30 cellular contexts compared by ENCODE assay signal in the genomic region with DNA sequence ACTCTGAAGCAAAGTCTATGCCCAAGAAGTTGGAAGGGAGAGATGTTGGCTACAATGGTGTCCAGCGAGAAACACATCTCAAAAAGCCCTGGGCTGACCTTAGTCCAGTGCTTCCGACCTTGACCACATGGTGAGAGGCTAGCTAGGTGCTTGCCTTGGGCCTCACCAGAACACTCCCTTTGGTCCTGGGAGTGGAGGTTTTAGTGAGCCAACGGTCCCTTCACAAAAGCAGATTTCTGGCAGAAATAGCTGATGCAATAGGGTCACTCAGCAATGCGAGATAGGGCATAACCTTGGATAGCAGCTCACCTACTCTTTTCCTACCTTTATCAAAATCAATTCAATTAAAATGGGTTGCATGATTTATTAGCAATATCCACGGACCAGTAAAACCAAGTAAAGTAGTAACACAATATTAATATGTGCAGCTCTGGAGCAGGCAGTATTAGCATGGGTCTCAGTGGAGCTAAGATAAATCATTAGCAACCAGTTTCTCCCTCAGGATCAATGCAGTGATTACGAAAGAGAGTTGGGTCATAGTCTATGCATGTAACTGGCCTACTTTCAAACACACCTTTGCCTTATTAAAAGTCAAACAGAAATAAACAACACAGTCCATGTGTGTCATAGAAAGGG. TPM values are rescaled to one million over a fixed set of nuclear protein-coding genes. Genes with fewer than 3 reads are reported as not detected.
DNase-seq lines count a peak whose midpoint lies in the region; ATAC-seq, FAIRE-seq and TF ChIP-seq lines count a peak whose summit lies in the region.
"Had no signal": no experiment of that assay in that cellular context is flagged by ENCODE, and none has a peak within 500 bp of the region (broad histone marks: within the 10 kb centered on the region; RNA-seq: fewer than 3 reads in every experiment).

No MANE protein-coding gene starts in this region.

- no peak overlapping the region for H2BK12ac ChIP-seq in H1 (ENCODE audit: low read depth, low read length)

- H3K4me2 ChIP-seq in H1 (ENCODE audit: insufficient read depth in 1 of 2, low read depth in 2 of 2, low read length in 2 of 2) = no peak overlapping the region; a peak in 1 of 4 replicates

- DNase-seq in MCF 10A (ENCODE audit: unreplicated experiment) (peak; percentile 49), breast epithelium (ENCODE audit: low spot score in 2 of 2) (no peak), H1 (ENCODE audit: low read depth in 1 of 2, low spot score in 2 of 2) (no peak), GM19239 (ENCODE audit: insufficient read length, low spot score) (no peak), Peyer's patch (no peak), midbrain (lab: John Stamatoyannopoulos, UW) (no peak)
- DNase-seq: activated CD4-positive, alpha-beta T cell treated with anti-CD3 and anti-CD28 coated beads, Interleukin-2, amount 50 U/mL, for 4 hours; amygdala; caudate nucleus; DMS 273 treated with DMSO at 0.1 percent for 48 hours; H9; kidney; NCI-H1105; NCI-H1930; NCI-H345; NCI-H748 treated with DMSO at 0.1 percent for 48 hours; psoas muscle; RPMI8226; T-helper 1 cell had no signal

- no peak for TF ChIP-seq EP300 in H1 (IDR thresholded peaks at IDR 0.05; ENCODE audit: borderline replicate concordance in 1 of 2, low read depth in 2 of 2, low read length in 2 of 2)

- H3K9me3 Mint-ChIP-seq in MCF 10A (ENCODE audit: unreplicated experiment) = no peaks in the 10 kb centered on the region
- H3K9me3 Mint-ChIP-seq: activated naive CD4-positive, alpha-beta T cell treated with anti-CD3 and anti-CD28 coated beads, Interleukin-2, amount 50 U/mL, for 24 hours; stimulated activated naive CD8-positive, alpha-beta T cell treated with anti-CD3 and anti-CD28 coated beads, Interleukin-15, Interleukin-2, amounts not matched to agents 100 ng/mL and 50 ng/mL, for 24 hours had no signal

- no peak overlapping the region for H2AFZ ChIP-seq in H1 (ENCODE audit: low read length)

- no peak overlapping the region for H2BK5ac ChIP-seq in H1 (ENCODE audit: low read depth, low read length)

- no peak overlapping the region for H2BK120ac ChIP-seq in H1 (replicated peaks; ENCODE audit: low read depth, low read length)

- H3K4me1 Mint-ChIP-seq in MCF 10A (ENCODE audit: insufficient read depth, unreplicated experiment) = peaks cover 9% of the 10 kb centered on the region

- CTCF ChIA-PET in MCF 10A (lab: Yijun Ruan, JAX) (interaction anchor here (0.8 to 1.3 kb wide), 3 partner anchors 12 to 64 kb away, joined by 3 to 5 read pairs (median 3); no protein-coding TSS in a partner anchor), H1 (lab: Charles Lee; ENCODE audit: partially characterized antibody) (interaction anchor here (0.5 to 1.7 kb wide), 3 partner anchors 12 to 1666 kb away, joined by 4 to 5 read pairs (median 5); no protein-coding TSS in a partner anchor)

- H4K20me1 ChIP-seq in H1 (replicated peaks in 1 of 2; ENCODE audit: control insufficient read depth in 1 of 2, insufficient read depth in 2 of 2, low read length in 2 of 2) = no peaks in the 10 kb centered on the region

- H3K9ac ChIP-seq in H1 (replicated peaks in 1 of 4; ENCODE audit: extremely low read depth in 1 of 4, low read depth in 3 of 4, low read length in 3 of 4) = no peak overlapping the region
- H3K9ac ChIP-seq in liver (ENCODE audit: low read depth in 1 of 2, low read length in 2 of 2) = peak overlapping the region; percentile 87 to 89

- no peak overlapping the region for H3K27ac Mint-ChIP-seq in MCF 10A (ENCODE audit: low read depth, unreplicated experiment)
- H3K27ac Mint-ChIP-seq: activated naive CD4-positive, alpha-beta T cell treated with anti-CD3 and anti-CD28 coated beads, Interleukin-2, amount 50 U/mL, for 24 hours; H9; stimulated activated naive CD8-positive, alpha-beta T cell treated with anti-CD3 and anti-CD28 coated beads, Interleukin-15, Interleukin-2, amounts not matched to agents 100 ng/mL and 50 ng/mL, for 24 hours had no signal

- no peak overlapping the region for H2AK5ac ChIP-seq in H1 (ENCODE audit: low read depth, low read length)

- H3K36me3 ChIP-seq in breast epithelium (no peaks in the 10 kb centered on the region), H1 (ENCODE audit: control insufficient read depth in 2 of 4, insufficient read depth in 4 of 4, low read length in 3 of 4) (no peaks in the 10 kb centered on the region), liver (ENCODE audit: control insufficient read depth in 4 of 4, insufficient read depth in 3 of 4, low read depth in 1 of 4, low read length in 3 of 4) (peaks cover 1 to 17% (median 6%) of the 10 kb centered on the region in 4 donors), Peyer's patch (no peaks in the 10 kb centered on the region)
- H3K36me3 ChIP-seq: thoracic aorta, vagina had no signal

- ATAC-seq in GM21619 (IDR thresholded peaks at IDR 0.05; ENCODE audit: unreplicated experiment) = no peak
- ATAC-seq: psoas muscle had no signal

- no peak overlapping the region for H3K14ac ChIP-seq in H1 (ENCODE audit: insufficient read length)

- no peak overlapping the region for H4K91ac ChIP-seq in H1 (replicated peaks; ENCODE audit: insufficient read length, low read length)

- peaks cover 11% of the 10 kb centered on the region; the same call in 1 of the 2 replicates for H3K23me2 ChIP-seq in H1 (ENCODE audit: low read depth, low read length)

- BruUV-seq in MCF 10A (replicated peaks; lab: Mats Ljungman, UMichigan) = no TSS peak

- peaks cover 0 to 19% of the 10 kb centered on the region in 2 donors for H3K27me3 ChIP-seq in breast epithelium
- H3K27me3 ChIP-seq in H1 (replicated peaks in 1 of 4; ENCODE audit: control insufficient read depth in 3 of 4, extremely low read depth in 1 of 4, insufficient read depth in 3 of 4, low read length in 3 of 4) = peaks cover 0 to 28% (median 23%) of the 10 kb centered on the region in 4 experiments; a peak in 6 of 7 replicates
- H3K27me3 ChIP-seq in liver (ENCODE audit: control insufficient read depth in 4 of 4, insufficient read depth in 4 of 4, low read length in 3 of 4) = no peaks in the 10 kb centered on the region
- H3K27me3 ChIP-seq in Peyer's patch = peaks cover 0 to 9% of the 10 kb centered on the region in 2 donors
- H3K27me3 ChIP-seq: vagina had no signal

- TF ChIP-seq POLR2A in breast epithelium (IDR thresholded peaks at IDR 0.05) (no peak), H1 (IDR thresholded peaks at IDR 0.05; ENCODE audit: control extremely low read depth in 1 of 2, low read depth in 2 of 2, low read length in 2 of 2) (no peak), Peyer's patch (IDR thresholded peaks at IDR 0.05) (no peak)

- no peak overlapping the region for H3K4ac ChIP-seq in H1 (replicated peaks; ENCODE audit: insufficient read length, low read depth, low read length)

- H3K27ac ChIP-seq in breast epithelium (no peak overlapping the region), H1 (ENCODE audit: low read depth, low read length) (no peak overlapping the region), liver (ENCODE audit: low read depth in 1 of 2, low read length in 2 of 2) (peak overlapping the region; percentile 94 to 96), Peyer's patch (peak overlapping the region in 2 of 4 donors; percentile 10 to 68)
- H3K27ac ChIP-seq: 22Rv1, psoas muscle, thoracic aorta, vagina had no signal

- no peak overlapping the region for H3K56ac ChIP-seq in H1 (replicated peaks; ENCODE audit: insufficient read length, low read depth, low read length)

- H3K23ac ChIP-seq in H1 (ENCODE audit: insufficient read length) = no peak overlapping the region

- H3K4me3 Mint-ChIP-seq in MCF 10A (ENCODE audit: unreplicated experiment) = no peak overlapping the region

- intact Hi-C loops in MCF 10A (cut with micrococcal nuclease) (no loop called here), breast epithelium (cut with DNase I; ENCODE audit: low total_unique reads) (no loop called here)

- H4K5ac ChIP-seq in H1 (ENCODE audit: insufficient read length, low read depth, low read length) = no peak overlapping the region

- H3K4me3 ChIP-seq in breast epithelium = no peak overlapping the region
- no peak overlapping the region for H3K4me3 ChIP-seq in H1 (ENCODE audit: extremely low read depth in 1 of 4, insufficient read depth in 2 of 4, low read depth in 3 of 4, low read length in 4 of 4)
- H3K4me3 ChIP-seq in liver (ENCODE audit: low read depth in 1 of 3, low read length in 3 of 3) = peak overlapping the region; percentile 73 to 86 (median 86)
- H3K4me3 ChIP-seq in Peyer's patch = peak overlapping the region in 2 of 4 donors; percentile 40 to 65
- H3K4me3 ChIP-seq: psoas muscle, thoracic aorta, vagina had no signal

- H3K9me3 ChIP-seq in breast epithelium = no peaks in the 10 kb centered on the region
- H3K9me3 ChIP-seq in H1 (ENCODE audit: insufficient read depth in 2 of 2, low read depth in 1 of 2, low read length in 1 of 2) = no peaks in the 10 kb centered on the region; a peak in 1 of 4 replicates
- no peaks in the 10 kb centered on the region for H3K9me3 ChIP-seq in liver (ENCODE audit: control insufficient read depth in 4 of 4, low read length in 3 of 4)
- no peaks in the 10 kb centered on the region for H3K9me3 ChIP-seq in Peyer's patch
- H3K9me3 ChIP-seq: psoas muscle, thoracic aorta, vagina had no signal

- H3K27me3 Mint-ChIP-seq in MCF 10A (ENCODE audit: insufficient read depth, unreplicated experiment) = peaks cover 13% of the 10 kb centered on the region

- H2BK15ac ChIP-seq in H1 (ENCODE audit: low read length) = no peak overlapping the region

- POLR2A ChIA-PET in MCF 10A (lab: Yijun Ruan, JAX) (interaction anchor here (0.6 to 2.4 kb wide), 4 partner anchors 9 to 1680 kb away, joined by 3 to 16 read pairs (median 5); no protein-coding TSS in a partner anchor), H1 (lab: Charles Lee; ENCODE audit: partially characterized antibody) (interaction anchor here (0.8 to 1.5 kb wide), 3 partner anchors 13 to 92 kb away, joined by 3 to 5 read pairs (median 5); no protein-coding TSS in a partner anchor)

- H3K79me2 ChIP-seq in H1 (ENCODE audit: control insufficient read depth in 1 of 2, insufficient read depth in 2 of 2, low read length in 2 of 2) = no peaks in the 10 kb centered on the region

- TF ChIP-seq RAD21 in H1 (IDR thresholded peaks at IDR 0.05 in 1 of 2, conservative IDR thresholded peaks at IDR 0.05 in 1 of 2; ENCODE audit: low read depth in 2 of 2, low read length in 2 of 2) = no peak
- TF ChIP-seq RAD21 in liver (IDR thresholded peaks at IDR 0.05) = peak in 1 of 2 donors; percentile 44

- H2BK20ac ChIP-seq in H1 (ENCODE audit: low read length) = no peak overlapping the region

- H3K18ac ChIP-seq in H1 (ENCODE audit: extremely low read depth, low read length) = no peak overlapping the region

- H3K36me3 Mint-ChIP-seq in MCF 10A (ENCODE audit: insufficient read depth, unreplicated experiment) = no peaks in the 10 kb centered on the region
- H3K36me3 Mint-ChIP-seq: activated naive CD4-positive, alpha-beta T cell treated with anti-CD3 and anti-CD28 coated beads, Interleukin-2, amount 50 U/mL, for 24 hours had no signal

- H3K4me1 ChIP-seq in breast epithelium (peaks cover 0 to 4% of the 10 kb centered on the region in 2 donors), H1 (replicated peaks in 1 of 4; ENCODE audit: control insufficient read depth in 3 of 4, insufficient read depth in 4 of 4, low read length in 3 of 4) (peaks cover 0 to 8% (median 4%) of the 10 kb centered on the region in 4 experiments; a peak in 3 of 7 replicates), liver (ENCODE audit: control insufficient read depth in 4 of 4, insufficient read depth in 4 of 4, low read length in 3 of 4) (peaks cover 3 to 69% (median 42%) of the 10 kb centered on the region in 4 donors), Peyer's patch (peaks cover 0 to 24% (median 4%) of the 10 kb centered on the region in 4 donors)
- H3K4me1 ChIP-seq: psoas muscle had no signal

- no peak overlapping the region for H4K8ac ChIP-seq in H1 (ENCODE audit: extremely low read depth, insufficient read depth, low read length)

- WGBS in H1 (ENCODE audit: extremely low coverage in 1 of 2, insufficient coverage in 1 of 2, insufficient read length in 1 of 2, insufficient replicate concordance in 2 of 2, low coverage in 1 of 2, low lambda C conversion rate in 2 of 2, missing lambda C conversion rate in 1 of 2), 2 experiments = 91% methylated on average over 6 of the region's 6 CpGs; no CpG with 5 or more reads in 1 of the 2 experiments
- 34% methylated on average over 6 of the region's 6 CpGs for WGBS in liver

- H3K79me1 ChIP-seq in H1 (ENCODE audit: low read depth, low read length) = no peaks in the 10 kb centered on the region

- no peak for FAIRE-seq in H1 (lab: Jason Lieb, UNC)
- FAIRE-seq in GM19239 (lab: Jason Lieb, UNC) = no peak
- FAIRE-seq: kidney had no signal

- TF ChIP-seq CTCF in MCF 10A (IDR thresholded peaks at IDR 0.05; ENCODE audit: unreplicated experiment) (no peak), breast epithelium (IDR thresholded peaks at IDR 0.05) (no peak), H1 (IDR thresholded peaks at IDR 0.05; ENCODE audit: control extremely low read depth in 1 of 3, insufficient read depth in 1 of 3, low read depth in 1 of 3, low read length in 3 of 3) (no peak), liver (IDR thresholded peaks at IDR 0.05; ENCODE audit: low read depth, low read length, missing input control) (no peak), Peyer's patch (IDR thresholded peaks at IDR 0.05) (no peak)

RNA-seq across cellular contexts. Expression of a gene that starts 1.9 kb away (rescaled TPM):
- total RNA-seq in MCF 10A (2022) (not detected in 2 replicates), breast epithelium (not detected), liver (10 to 100 TPM; 56.5 to 90.9 TPM), Peyer's patch (10 to 100 TPM in 3 of 4 donors, 1 to 10 TPM in 1; 2.5 to 31.9 (median 16.2) TPM)
- total RNA-seq in H1 (2021; fragmentation: NEBNext Ultra II Directional; extraction: Animal tissue kit (Norgen Biotek cat#: 25700)) = 0.15 and 0.61 TPM in 2 replicates
- polyA plus RNA-seq in H1 (2011; rRNA removed) (0.23 and 0.47 TPM in 2 replicates), liver (10 to 100 TPM; 18.5 to 18.8 TPM)
- 0.56 TPM for polyA plus RNA-seq in H1 (2011; cell fraction: cytosol; rRNA removed)
- polyA plus RNA-seq in H1 (2011; cell fraction: nucleus; rRNA removed) = 1.2 TPM
- 0.31 to 0.39 TPM (median 0.36 TPM) in 4 replicates for polyA plus RNA-seq in H1 (2012, experiment 1 of 2)
- polyA plus RNA-seq in H1 (2012, experiment 2 of 2) = 0.08 TPM
- polyA plus RNA-seq in H1 (2013, experiment 1 of 2) = 0.14 TPM
- 0.17 TPM for polyA plus RNA-seq in H1 (2013, experiment 2 of 2)
- 0.73 and 0.85 TPM in 2 replicates for polyA minus RNA-seq in H1 (2011; rRNA and poly(A)+ RNA removed)
- polyA minus RNA-seq in H1 (2011; cell fraction: cytosol; rRNA and poly(A)+ RNA removed) = not detected
- 1.6 TPM for polyA minus RNA-seq in H1 (2011; cell fraction: nucleus; rRNA and poly(A)+ RNA removed)
- total RNA-seq: dermis microvascular lymphatic vessel endothelial cell, kidney, lung microvascular endothelial cell, M059J, myocyte, psoas muscle, thoracic aorta had no signal
- polyA plus RNA-seq: psoas muscle had no signal

Comparison
In these comparisons a context has a peak if more than half of its experiments do, and no peak if none do; other contexts are left out.
1. H3K27ac ChIP-seq: peak in liver (2 of 2); none in breast epithelium (0 of 2) and H1 (single experiment).
2. H3K4me3 ChIP-seq: peak in liver (3 of 3); none in breast epithelium (0 of 3) and H1 (0 of 4).
3. H3K9ac ChIP-seq: peak in liver (2 of 2); none in H1 (0 of 4).